15 cellular contexts compared by ENCODE assay signal in the genomic region with DNA sequence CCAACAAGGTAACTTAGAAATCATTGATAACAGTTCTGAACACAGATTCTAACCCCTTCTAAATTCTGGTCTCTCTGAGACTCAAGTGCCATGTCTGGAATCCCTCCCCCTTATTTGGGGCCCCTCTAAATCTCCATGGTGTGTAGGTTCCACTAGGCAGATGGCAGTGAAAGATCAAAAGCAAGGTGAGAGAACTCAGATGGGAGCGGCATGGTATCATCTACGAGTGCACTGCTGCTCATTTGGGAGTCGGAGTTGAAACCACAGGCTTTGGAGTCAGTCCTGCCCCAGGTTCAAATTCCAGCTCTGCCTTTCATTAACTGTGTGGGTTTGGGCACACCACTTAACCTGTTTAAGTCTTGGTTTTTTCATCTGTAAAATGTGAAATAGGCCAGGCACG.
A peak's percentile ranks its signal among the peaks of the same experiment; 100 is the strongest.
DNase-seq lines count a peak whose midpoint lies in the region; TF ChIP-seq lines count a peak whose summit lies in the region.
"Had no signal": no experiment of that assay in that cellular context is flagged by ENCODE, and none has a peak within 500 bp of the region (broad histone marks: within the 10 kb centered on the region; RNA-seq: fewer than 3 reads in every experiment).

No MANE protein-coding gene starts in this region.

- H3K4me1 ChIP-seq in endodermal cell (ENCODE audit: control insufficient read depth, insufficient read depth, low read length): no peaks in the 10 kb centered on the region

- BruUV-seq in Calu3 (replicated peaks; lab: Mats Ljungman, UMichigan): no TSS peak

- intact Hi-C loops in Calu3 (cut with micrococcal nuclease; ENCODE audit: unreplicated experiment): no loop called here

- CTCF ChIA-PET in Calu3 (lab: Charles Lee): interaction anchor here (0.7 to 1.6 kb wide), 7 partner anchors 9 to 47 kb away, joined by 3 to 8 read pairs (median 3); no protein-coding TSS in a partner anchor

- peaks cover 29% of the 10 kb centered on the region for H3K4me1 Mint-ChIP-seq in Calu3 (ENCODE audit: low read depth, unreplicated experiment)
- H3K4me1 Mint-ChIP-seq in endodermal cell: no peaks in the 10 kb centered on the region
- H3K4me1 Mint-ChIP-seq: CD8-positive, alpha-beta memory T cell had no signal

- no peaks in the 10 kb centered on the region for H3K9me3 ChIP-seq in endodermal cell (ENCODE audit: control insufficient read depth, low read length)
- H3K9me3 ChIP-seq: A549, BLaER1 had no signal

- no peak for TF ChIP-seq CTCF in Calu3 (IDR thresholded peaks at IDR 0.05; ENCODE audit: unreplicated experiment)
- TF ChIP-seq CTCF in endodermal cell (conservative IDR thresholded peaks at IDR 0.05): no peak

- H3K4me3 ChIP-seq in endodermal cell (ENCODE audit: low read length): no peak overlapping the region
- H3K4me3 ChIP-seq: A549, BLaER1, GM12878 had no signal

- no peaks in the 10 kb centered on the region for H3K27me3 Mint-ChIP-seq in Calu3 (ENCODE audit: unreplicated experiment)
- no peaks in the 10 kb centered on the region for H3K27me3 Mint-ChIP-seq in endodermal cell (ENCODE audit: insufficient read depth)

- H3K36me3 Mint-ChIP-seq in Calu3 (ENCODE audit: insufficient read depth, unreplicated experiment) (peaks cover 14% of the 10 kb centered on the region), endodermal cell (ENCODE audit: low read depth) (no peaks in the 10 kb centered on the region)
- H3K36me3 Mint-ChIP-seq: CD8-positive, alpha-beta memory T cell had no signal

- in situ Hi-C loops in G401 (cut with HindIII; ENCODE audit: low sequenced_read_pairs): no loop called here

- DNase-seq in Calu3 (no peak), G401 (ENCODE audit: low spot score) (peak; percentile 25), SW480 (ENCODE audit: low spot score) (peak; percentile 65), endodermal cell (no peak), NK-92 (lab: John Stamatoyannopoulos, UW; ENCODE audit: unreplicated experiment) (no peak), NOMO-1 (lab: John Stamatoyannopoulos, UW; ENCODE audit: unreplicated experiment in 2 of 2) (no peak), COR-L47 (lab: John Stamatoyannopoulos, UW) (no peak), NCI-H2107 treated with DMSO at 0.1 percent for 48 hours (lab: John Stamatoyannopoulos, UW; ENCODE audit: unreplicated experiment) (no peak)
- DNase-seq: CD8-positive, alpha-beta memory T cell; GM23248; H7; IMR-90 had no signal

- H3K27ac ChIP-seq in endodermal cell (ENCODE audit: low read depth, low read length): peak overlapping the region; percentile 51
- H3K27ac ChIP-seq: A549, BLaER1 had no signal

- H3K4me3 Mint-ChIP-seq in Calu3 (ENCODE audit: low read depth, unreplicated experiment): peak overlapping the region; percentile 60
- H3K4me3 Mint-ChIP-seq in endodermal cell: no peak overlapping the region
- H3K4me3 Mint-ChIP-seq: CD8-positive, alpha-beta memory T cell had no signal

- no peak overlapping the region for H3K9ac ChIP-seq in endodermal cell (ENCODE audit: extremely low read depth, low read length, poor library complexity, severe bottlenecking)
- H3K9ac ChIP-seq: BLaER1 had no signal

- no peaks in the 10 kb centered on the region for H3K27me3 ChIP-seq in endodermal cell (ENCODE audit: control insufficient read depth, insufficient read depth, low read length, poor library complexity, severe bottlenecking)
- H3K27me3 ChIP-seq: BLaER1 had no signal

- WGBS in endodermal cell (ENCODE audit: insufficient coverage in 1 of 2, insufficient read length in 1 of 2), 2 experiments: 94% methylated on average over 4 of the region's 4 CpGs

- peak overlapping the region; percentile 91 for H3K27ac Mint-ChIP-seq in Calu3 (ENCODE audit: unreplicated experiment)
- no peak overlapping the region for H3K27ac Mint-ChIP-seq in endodermal cell

- H3K9me3 Mint-ChIP-seq in Calu3 (ENCODE audit: low read depth, unreplicated experiment) (no peaks in the 10 kb centered on the region), endodermal cell (no peaks in the 10 kb centered on the region)
- H3K9me3 Mint-ChIP-seq: CD8-positive, alpha-beta memory T cell had no signal

- no peaks in the 10 kb centered on the region for H3K36me3 ChIP-seq in endodermal cell (ENCODE audit: control insufficient read depth, insufficient read depth, low read length)
- H3K36me3 ChIP-seq: BLaER1 had no signal

Comparison
In these comparisons a context has a peak if more than half of its experiments do, and no peak if none do; other contexts are left out.
1. DNase-seq: peak in G401 (single experiment) and SW480 (single experiment); none in Calu3 (single experiment), endodermal cell (single experiment), NK-92 (single experiment), NOMO-1 (0 of 2), COR-L47 (single experiment) and NCI-H2107 treated with DMSO at 0.1 percent for 48 hours (single experiment).